ENCODE assay signal across 8 cellular contexts in genomic region chr12:107091989-107092641, GRCh38. TPM values are rescaled to one million over a fixed set of nuclear protein-coding genes. Genes with fewer than 3 reads are reported as not detected.
DNase-seq lines count a peak whose midpoint lies in the region; ATAC-seq and TF ChIP-seq lines count a peak whose summit lies in the region.

No MANE protein-coding gene starts in this region.

- peaks cover 0 to 3% (median 0%) of the 10 kb centered on the region in 8 donors for H3K9me3 Mint-ChIP-seq in CD4-positive, alpha-beta memory T cell
- peaks cover 14 to 18% of the 10 kb centered on the region in 2 experiments for H3K9me3 Mint-ChIP-seq in H9
- no peaks in the 10 kb centered on the region for H3K9me3 Mint-ChIP-seq in naive thymus-derived CD8-positive, alpha-beta T cell

- no CpG with 5 or more reads among the region's 6 CpGs for whole genome bisulfite sequencing in H9 (ENCODE audit: extremely low coverage, insufficient read length, low lambda C conversion rate)

- no peak overlapping the region for H4K5ac ChIP-seq in H9 (ENCODE audit: insufficient read length, low read depth, low read length)

- peaks cover 5 to 28% (median 16%) of the 10 kb centered on the region in 4 donors for H3K4me1 Mint-ChIP-seq in CD4-positive, alpha-beta memory T cell
- peaks cover 0 to 4% of the 10 kb centered on the region in 2 experiments; a peak in 2 of 4 replicates for H3K4me1 Mint-ChIP-seq in H9
- peaks cover 3 to 28% (median 18%) of the 10 kb centered on the region in 4 donors for H3K4me1 Mint-ChIP-seq in naive thymus-derived CD8-positive, alpha-beta T cell

- H3K4me2 ChIP-seq in H9 (ENCODE audit: insufficient read depth, insufficient read length, low read length): peak overlapping the region; percentile 88

- H3K79me2 ChIP-seq in H9 (ENCODE audit: insufficient read depth, low read length): peaks cover 7% of the 10 kb centered on the region; the same call in 1 of the 2 replicates

- H2BK20ac ChIP-seq in H9 (ENCODE audit: low read depth, low read length, poor library complexity, severe bottlenecking): no peak overlapping the region

- H3T11ph ChIP-seq in H9 (ENCODE audit: low read length): no peak overlapping the region

- peak overlapping the region; percentile 94 to 98 for H3K4me3 ChIP-seq in CD4-positive, alpha-beta memory T cell (ENCODE audit: low read length in 2 of 2)
- H3K4me3 ChIP-seq in WERI-Rb-1 (ENCODE audit: low read depth, low read length): peak overlapping the region; percentile 78
- H3K4me3 ChIP-seq in fibroblast of pulmonary artery (replicated peaks; ENCODE audit: low read depth, low read length): peak overlapping the region; percentile 83

- H2BK15ac ChIP-seq in H9 (ENCODE audit: low read depth, low read length): no peak overlapping the region

- no peaks in the 10 kb centered on the region for H3K9me3 ChIP-seq in CD4-positive, alpha-beta memory T cell (ENCODE audit: control insufficient read depth in 1 of 2, low read length in 2 of 2)
- H3K9me3 ChIP-seq in H9 (ENCODE audit: control insufficient read depth, low read depth, low read length): no peaks in the 10 kb centered on the region
- peaks cover 5% of the 10 kb centered on the region for H3K9me3 ChIP-seq in WERI-Rb-1 (ENCODE audit: severe bottlenecking)

- H2BK5ac ChIP-seq in H9 (ENCODE audit: insufficient read length, low read length): no peak overlapping the region

- CTCF ChIA-PET in CD4-positive, alpha-beta memory T cell (lab: Charles Lee; ENCODE audit: partially characterized antibody): interaction anchor here (0.6 to 8.1 kb wide), 12 partner anchors 11 to 1962 kb away, joined by 3 to 153 read pairs (median 5); partner anchors contain the start of genes MTERF2 and TMEM263

- no peak overlapping the region for H4K8ac ChIP-seq in H9 (replicated peaks; ENCODE audit: insufficient read length, low read depth, low read length)

- no peak overlapping the region for H3K23ac ChIP-seq in H9 (ENCODE audit: insufficient read length, low read depth, low read length)

- no peak overlapping the region; the same call in 1 of the 2 replicates for H3K4ac ChIP-seq in H9 (ENCODE audit: low read depth, low read length)

- peak overlapping the region; percentile 99 for H3K27ac ChIP-seq in CD4-positive, alpha-beta memory T cell (ENCODE audit: low read depth, low read length)
- H3K27ac ChIP-seq in H9 (ENCODE audit: insufficient read length, low read depth, low read length) (no peak overlapping the region), WERI-Rb-1 (no peak overlapping the region; the same call in 1 of the 2 replicates)

- H4K20me1 ChIP-seq in H9 (ENCODE audit: control insufficient read depth, insufficient read depth, insufficient read length): no peaks in the 10 kb centered on the region

- H2AK5ac ChIP-seq in H9 (ENCODE audit: insufficient read length, low read length): no peak overlapping the region

- no peak overlapping the region for H3K56ac ChIP-seq in H9 (ENCODE audit: insufficient read length, low read depth, low read length)

- H3K79me1 ChIP-seq in H9 (ENCODE audit: insufficient read depth, low read depth, low read length, poor library complexity, severe bottlenecking): peaks cover 3% of the 10 kb centered on the region

- no peak overlapping the region for H3K18ac ChIP-seq in H9 (ENCODE audit: insufficient read length, low read depth, low read length)

- H3K36me3 Mint-ChIP-seq in CD4-positive, alpha-beta memory T cell: peaks cover 11 to 13% of the 10 kb centered on the region in 2 donors
- peaks cover 13 to 16% (median 13%) of the 10 kb centered on the region in 3 experiments for H3K36me3 Mint-ChIP-seq in H9 (ENCODE audit: insufficient read depth in 1 of 3, low read depth in 3 of 3)
- peaks cover 0 to 9% (median 2%) of the 10 kb centered on the region in 3 donors for H3K36me3 Mint-ChIP-seq in naive thymus-derived CD8-positive, alpha-beta T cell

- H3K23me2 ChIP-seq in H9 (ENCODE audit: insufficient read length, low read depth, low read length, poor library complexity, severe bottlenecking): peaks cover 14% of the 10 kb centered on the region

- H2BK120ac ChIP-seq in H9 (ENCODE audit: low read depth, low read length, poor library complexity, severe bottlenecking): no peak overlapping the region

- peak; percentile 5 to 14 for ATAC-seq in naive thymus-derived CD8-positive, alpha-beta T cell
- ATAC-seq in GM21367 (IDR thresholded peaks at IDR 0.05; ENCODE audit: unreplicated experiment) (no peak), GM19035 (IDR thresholded peaks at IDR 0.05; ENCODE audit: unreplicated experiment) (no peak)

- peak; percentile 74 for TF ChIP-seq CTCF in H9 (conservative IDR thresholded peaks at IDR 0.05)
- peak; percentile 67 for TF ChIP-seq CTCF in WERI-Rb-1 (IDR thresholded peaks at IDR 0.05; ENCODE audit: low read depth, low read length)
- TF ChIP-seq CTCF in fibroblast of pulmonary artery (IDR thresholded peaks at IDR 0.05; ENCODE audit: low read length, missing control alignments): peak; percentile 87

- H2AFZ ChIP-seq in H9 (ENCODE audit: low read length): no peak overlapping the region

- no peak overlapping the region for H3K27ac Mint-ChIP-seq in CD4-positive, alpha-beta memory T cell
- H3K27ac Mint-ChIP-seq in H9: no peak overlapping the region
- H3K27ac Mint-ChIP-seq in naive thymus-derived CD8-positive, alpha-beta T cell: no peak overlapping the region

- POLR2A ChIA-PET in CD4-positive, alpha-beta memory T cell (lab: Charles Lee; ENCODE audit: partially characterized antibody): interaction anchor here (0.8 to 3.4 kb wide), 5 partner anchors 14 to 229 kb away, joined by 4 to 40 read pairs (median 17); partner anchors contain the start of gene TMEM263
- POLR2A ChIA-PET in naive thymus-derived CD8-positive, alpha-beta T cell (lab: Charles Lee): interaction anchor here (0.6 to 1.7 kb wide), 4 partner anchors 12 to 789 kb away, joined by 3 to 12 read pairs (median 6); partner anchors contain the start of gene TCP11L2

- H3K14ac ChIP-seq in H9 (ENCODE audit: insufficient read depth, low read length): no peak overlapping the region; the same call in 1 of the 2 replicates

- H3K4me3 Mint-ChIP-seq in CD4-positive, alpha-beta memory T cell: no peak overlapping the region
- H3K4me3 Mint-ChIP-seq in H9: no peak overlapping the region
- no peak overlapping the region for H3K4me3 Mint-ChIP-seq in naive thymus-derived CD8-positive, alpha-beta T cell

- no peaks in the 10 kb centered on the region for H3K27me3 ChIP-seq in CD4-positive, alpha-beta memory T cell (ENCODE audit: insufficient read depth, low read length)
- H3K27me3 ChIP-seq in H9 (ENCODE audit: insufficient read depth, low read length) (no peaks in the 10 kb centered on the region), WERI-Rb-1 (ENCODE audit: insufficient read depth, low read depth, severe bottlenecking) (no peaks in the 10 kb centered on the region)

- DNase-seq in CD4-positive, alpha-beta memory T cell: peak; percentile 61 to 74 (median 63)
- peak; percentile 73 for DNase-seq in H9
- DNase-seq in NCI-H2227 (lab: John Stamatoyannopoulos, UW; ENCODE audit: unreplicated experiment): peak; percentile 91
- peak; percentile 58 for DNase-seq in WERI-Rb-1
- DNase-seq in fibroblast of pulmonary artery (ENCODE audit: low read depth): peak; percentile 97
- peak in 8 of 10 donors; percentile 4 to 62 (median 30) for DNase-seq in naive thymus-derived CD8-positive, alpha-beta T cell

- no peak overlapping the region for H2BK12ac ChIP-seq in H9 (ENCODE audit: insufficient read length, low read depth, low read length)

- intact Hi-C loops in CD4-positive, alpha-beta memory T cell (cut with micrococcal nuclease): loop anchor here (1.0 to 10.0 kb wide), 8 partner anchors 12 to 1423 kb away; partner anchors contain the start of genes CKAP4, FICD, PWP1 and TCP11L2

- peaks cover 30% of the 10 kb centered on the region for H3K4me1 ChIP-seq in CD4-positive, alpha-beta memory T cell (ENCODE audit: insufficient read depth, low read length)
- peaks cover 3% of the 10 kb centered on the region; the same call in 1 of the 2 replicates for H3K4me1 ChIP-seq in H9 (ENCODE audit: insufficient read depth, low read length)

- no peak overlapping the region for H4K91ac ChIP-seq in H9 (ENCODE audit: insufficient read length, low read depth, low read length)

- peaks cover 0 to 4% of the 10 kb centered on the region in 2 donors for H3K27me3 Mint-ChIP-seq in CD4-positive, alpha-beta memory T cell
- H3K27me3 Mint-ChIP-seq in H9 (ENCODE audit: low read depth): no peaks in the 10 kb centered on the region; the same call in 1 of the 2 replicates
- H3K27me3 Mint-ChIP-seq in naive thymus-derived CD8-positive, alpha-beta T cell: peaks cover 0 to 3% (median under 1%) of the 10 kb centered on the region in 5 donors

- H3K36me3 ChIP-seq in CD4-positive, alpha-beta memory T cell (ENCODE audit: insufficient read depth, low read length): no peaks in the 10 kb centered on the region
- H3K36me3 ChIP-seq in WERI-Rb-1: no peaks in the 10 kb centered on the region

- peak overlapping the region; percentile 79 for H3K9ac ChIP-seq in H9 (ENCODE audit: extremely low read depth, insufficient read length, low read length)

RNA-seq across cellular contexts. Expression of gene CRY1, which starts 1.2 kb away (rescaled TPM):
- total RNA-seq in CD4-positive, alpha-beta memory T cell: 10 to 100 TPM; 31.1 to 32.2 TPM
- 10 to 100 TPM; 27.6 to 37.3 TPM for polyA plus RNA-seq in CD4-positive, alpha-beta memory T cell
- total RNA-seq in H9 (2021): 23.5 and 25.7 TPM in 2 replicates
- 10 to 100 TPM; 36.8 to 37.9 TPM for total RNA-seq in naive thymus-derived CD8-positive, alpha-beta T cell
- polyA plus RNA-seq in naive thymus-derived CD8-positive, alpha-beta T cell: 10 to 100 TPM; 26.1 to 30.7 (median 26.5) TPM

Comparison
In these comparisons a context has a peak if more than half of its experiments do, and no peak if none do; other contexts are left out.
1. DNase-seq: peak in every context shown above with its lines; median percentile 97 in fibroblast of pulmonary artery; 91 in NCI-H2227; 73 in H9; 63 in CD4-positive, alpha-beta memory T cell; 58 in WERI-Rb-1; 30 in naive thymus-derived CD8-positive, alpha-beta T cell.
2. ATAC-seq: peak in naive thymus-derived CD8-positive, alpha-beta T cell (2 of 2); none in GM21367 (single experiment) and GM19035 (single experiment).
3. Peak in every context shown above with its lines, with median percentiles within 50 percentile points of each other: H3K4me3 ChIP-seq and CTCF ChIP-seq.